In the genomic region with DNA sequence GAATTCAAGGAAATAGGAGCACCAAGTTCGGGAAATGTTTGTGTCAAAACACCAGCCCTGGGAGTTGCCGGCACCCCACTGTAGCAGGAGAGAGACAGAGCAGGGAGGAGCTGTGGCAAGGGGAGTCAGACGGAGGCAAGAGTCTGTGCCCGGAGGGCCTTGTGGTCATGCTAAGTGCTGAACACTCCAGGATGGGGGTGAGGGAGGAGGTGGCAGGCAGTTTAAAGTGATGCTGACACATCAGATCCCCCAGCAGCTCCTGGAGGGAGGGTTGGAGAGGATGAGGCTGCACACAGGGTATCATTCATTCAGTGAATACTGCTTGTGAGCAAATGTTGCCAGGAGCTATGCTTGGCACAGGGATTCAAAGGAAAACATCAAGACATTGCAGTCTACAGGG, we compare ENCODE assay signal across 20 cellular contexts.
"Had no signal": no experiment of that assay in that cellular context is flagged by ENCODE, and none has a peak within 500 bp of the region (broad histone marks: within the 10 kb centered on the region; RNA-seq: fewer than 3 reads in every experiment).

No MANE protein-coding gene starts in this region.

- H3K36me3 Mint-ChIP-seq: activated CD4-positive, alpha-beta memory T cell treated with anti-CD3 and anti-CD28 coated beads for 36 hours; activated naive CD8-positive, alpha-beta T cell had no signal

- H3K4me3 ChIP-seq: K562 had no signal

- H3K9me3 Mint-ChIP-seq: activated B cell treated with CpG ODN at 0.5 μM for 24 hours; activated CD4-positive, alpha-beta memory T cell treated with anti-CD3 and anti-CD28 coated beads for 36 hours; activated CD4-positive, alpha-beta T cell treated with anti-CD3 and anti-CD28 coated beads, Interleukin-2, amount 10 ng/mL, durations not matched to agents 7 days and 5 days; activated naive CD4-positive, alpha-beta T cell treated with anti-CD3 and anti-CD28 coated beads for 36 hours had no signal

- H3K36me3 ChIP-seq: brain microvascular endothelial cell had no signal

- H3K4me1 Mint-ChIP-seq: activated CD4-positive, alpha-beta T cell treated with anti-CD3 and anti-CD28 coated beads, Interleukin-2, amount 10 ng/mL, durations not matched to agents 7 days and 5 days had no signal

- H3K27me3 ChIP-seq: brain microvascular endothelial cell had no signal

- H3K27ac Mint-ChIP-seq: activated B cell treated with CpG ODN at 0.5 μM for 24 hours; activated CD4-positive, alpha-beta memory T cell treated with anti-CD3 and anti-CD28 coated beads for 36 hours; activated CD4-positive, alpha-beta T cell treated with anti-CD3 and anti-CD28 coated beads, Interleukin-2, amount 10 ng/mL, durations not matched to agents 7 days and 5 days; activated naive CD4-positive, alpha-beta T cell treated with anti-CD3 and anti-CD28 coated beads for 36 hours; activated naive CD8-positive, alpha-beta T cell; T-helper 17 cell had no signal

- H3K27ac ChIP-seq: brain microvascular endothelial cell had no signal

- H3K4me3 Mint-ChIP-seq: activated B cell treated with CpG ODN at 0.5 μM for 24 hours; activated CD4-positive, alpha-beta memory T cell treated with anti-CD3 and anti-CD28 coated beads for 36 hours; activated CD4-positive, alpha-beta T cell treated with anti-CD3 and anti-CD28 coated beads, Interleukin-2, amount 10 ng/mL, durations not matched to agents 7 days and 5 days; activated naive CD4-positive, alpha-beta T cell treated with anti-CD3 and anti-CD28 coated beads for 36 hours; activated naive CD8-positive, alpha-beta T cell; T-helper 17 cell had no signal

- DNase-seq: activated B cell treated with CpG ODN at 0.5 μM for 24 hours; activated CD4-positive, alpha-beta memory T cell treated with anti-CD3 and anti-CD28 coated beads for 36 hours; activated CD4-positive, alpha-beta T cell treated with anti-CD3 and anti-CD28 coated beads, Interleukin-2, amount 10 ng/mL, durations not matched to agents 7 days and 5 days; activated CD8-positive, alpha-beta memory T cell treated with anti-CD3 and anti-CD28 coated beads, Interleukin-2, amount 50 U/mL, for 48 hours; activated effector memory CD4-positive, alpha-beta T cell treated with anti-CD3 and anti-CD28 coated beads, Interleukin-2, amount 50 U/mL, for 16 hours; activated naive CD4-positive, alpha-beta T cell treated with anti-CD3 and anti-CD28 coated beads for 36 hours; activated T-cell treated with anti-CD3 and anti-CD28 coated beads, Interleukin-2, amount 50 U/mL, for 1 hour; brain microvascular endothelial cell; cerebellar nuclear complex; Karpas-422; NCI-H1048; NCI-H1417; NCI-H2029; NCI-H345; NCI-H510A; SIG-M5; T-helper 17 cell; T-helper 9 cell had no signal
